Comparison of ENCODE assay signal across 1 cellular context in genomic region chr19:55636723-55637122, GRCh38.
TF ChIP-seq lines count a peak whose summit lies in the region.

No MANE protein-coding gene starts in this region.

TF ChIP-seq in HCT116, 20 proteins besides CTCF, POLR2A, EP300 and RAD21 (continued from another document):
- TF ChIP-seq EZH2 (IDR thresholded peaks at IDR 0.05) (no peak), JUND (IDR thresholded peaks at IDR 0.05) (no peak), TCF7L2 (IDR thresholded peaks at IDR 0.05; ENCODE audit: borderline replicate concordance, extremely low read depth, insufficient read depth, insufficient read length) (no peak), YY1 (IDR thresholded peaks at IDR 0.05; ENCODE audit: extremely low read depth, insufficient replicate concordance, low read depth, low read length) (no peak), ATF3 (IDR thresholded peaks at IDR 0.05) (no peak), REST (IDR thresholded peaks at IDR 0.05; ENCODE audit: low read depth) (no peak), SIN3A (IDR thresholded peaks at IDR 0.05; ENCODE audit: low read depth) (no peak), SP1 (IDR thresholded peaks at IDR 0.05; ENCODE audit: low read depth) (no peak), MAX (IDR thresholded peaks at IDR 0.05) (no peak)
TF ChIP-seq in HCT116: peak in this region for 0.
